In the genomic region with DNA sequence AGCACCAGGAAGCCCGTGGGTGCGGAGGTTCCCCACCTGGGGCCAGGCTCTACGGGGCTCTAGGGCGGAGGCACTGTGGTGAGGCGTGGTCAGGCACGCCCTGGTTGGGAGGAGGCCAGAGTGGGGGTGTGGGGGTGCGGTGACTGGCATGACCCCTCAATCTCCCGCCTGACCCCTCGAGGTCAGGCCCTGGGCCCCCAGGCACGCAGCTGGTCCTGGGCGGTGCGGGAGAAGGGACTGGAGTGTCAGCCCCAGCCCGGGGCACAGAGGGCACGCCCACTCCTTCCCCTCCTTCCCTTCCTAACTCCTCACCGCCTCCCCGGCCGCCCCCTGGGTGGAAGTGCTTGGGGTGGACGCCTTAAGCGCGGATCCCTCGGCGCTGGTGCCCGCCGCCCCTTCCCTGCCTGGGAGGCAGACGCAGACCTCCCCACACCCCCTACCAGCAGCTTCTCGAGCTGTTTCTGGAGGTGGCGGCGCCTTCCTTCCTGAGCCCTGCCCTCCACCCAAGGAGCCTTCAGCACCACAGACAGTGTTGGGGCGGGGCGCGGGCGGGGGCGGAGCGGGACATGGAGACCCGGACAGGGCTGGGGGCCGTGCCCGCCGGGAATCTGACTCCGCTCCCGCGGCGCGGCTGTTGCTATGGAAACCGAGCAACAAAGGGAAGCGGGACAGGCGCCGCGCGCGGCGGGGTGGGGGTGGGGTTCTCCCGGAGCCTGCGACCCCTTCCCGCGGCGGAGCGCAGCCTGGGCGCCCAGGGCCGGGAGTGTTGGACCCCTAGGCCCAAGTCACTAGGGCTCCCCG, we compare ENCODE assay signal across 8 cellular contexts. TPM values are rescaled to one million over a fixed set of nuclear protein-coding genes. Genes with fewer than 3 reads are reported as not detected.
DNase-seq lines count a peak whose midpoint lies in the region; ATAC-seq and TF ChIP-seq lines count a peak whose summit lies in the region.

No MANE protein-coding gene starts in this region.

- TF ChIP-seq CTCF in testis (IDR thresholded peaks at IDR 0.05), result no peak

- ATAC-seq in GM19035 (IDR thresholded peaks at IDR 0.05; ENCODE audit: unreplicated experiment), result no peak

- H3K27me3 Mint-ChIP-seq in activated T-helper 2 cell treated with anti-CD3 and anti-CD28 coated beads, Interferon-gamma antibody, Interleukin-2, Interleukin-4, amounts not matched to agents 10 μg/mL and 5 μg/mL and 100 μg/mL, durations not matched to agents 14 hours and 24 hours and 36 hours (ENCODE audit: low read depth), result peaks cover 21% of the 10 kb centered on the region

- H3K27ac Mint-ChIP-seq in activated T-helper 2 cell treated with anti-CD3 and anti-CD28 coated beads, Interferon-gamma antibody, Interleukin-2, Interleukin-4, amounts not matched to agents 10 μg/mL and 5 μg/mL and 100 μg/mL, durations not matched to agents 14 hours and 24 hours and 36 hours, result no peak overlapping the region

- peak overlapping the region; percentile 78 for H3K27ac ChIP-seq in HUES48 (ENCODE audit: low read depth, low read length)
- peak overlapping the region; percentile 8 to 26 for H3K27ac ChIP-seq in testis

- H3K9me3 Mint-ChIP-seq in activated T-helper 2 cell treated with anti-CD3 and anti-CD28 coated beads, Interferon-gamma antibody, Interleukin-2, Interleukin-4, amounts not matched to agents 10 μg/mL and 5 μg/mL and 100 μg/mL, durations not matched to agents 14 hours and 24 hours and 36 hours, result no peaks in the 10 kb centered on the region

- peaks cover 5% of the 10 kb centered on the region for H3K36me3 Mint-ChIP-seq in activated T-helper 2 cell treated with anti-CD3 and anti-CD28 coated beads, Interferon-gamma antibody, Interleukin-2, Interleukin-4, amounts not matched to agents 10 μg/mL and 5 μg/mL and 100 μg/mL, durations not matched to agents 14 hours and 24 hours and 36 hours (ENCODE audit: low read depth)

- WGBS in testis, 2 donors, result 6% methylated on average over 46 of the region's 60 CpGs; no CpG with 5 or more reads in 1 of the 2 donors

- peaks cover 41% of the 10 kb centered on the region for H3K27me3 ChIP-seq in HUES48 (ENCODE audit: control insufficient read depth, insufficient read depth, low read length)
- H3K27me3 ChIP-seq in testis, result peaks cover 3% of the 10 kb centered on the region

- H3K4me3 ChIP-seq in HUES48 (ENCODE audit: low read depth, low read length) (peak overlapping the region; percentile 64), testis (peak overlapping the region; percentile 55 to 57)

- DNase-seq in CD1c-positive myeloid dendritic cell (ENCODE audit: extremely low spot score) (peak; percentile 71), OCI-M2 (lab: John Stamatoyannopoulos, UW; ENCODE audit: unreplicated experiment) (peak; percentile 43), fibroblast of gingiva (ENCODE audit: low read depth) (peak; percentile 71), myocyte (ENCODE audit: low read depth) (peak; percentile 95), testis (peak; percentile 78)
- DNase-seq in activated T-helper 2 cell treated with anti-CD3 and anti-CD28 coated beads, Interferon-gamma antibody, Interleukin-2, Interleukin-4, amounts not matched to agents 10 μg/mL and 5 μg/mL and 100 μg/mL, durations not matched to agents 14 hours and 24 hours and 36 hours (ENCODE audit: low spot score), result peak; percentile 62

- H3K9ac ChIP-seq in HUES48 (ENCODE audit: low read depth, low read length), result no peak overlapping the region; the same call in 1 of the 2 replicates

- H3K4me3 Mint-ChIP-seq in activated T-helper 2 cell treated with anti-CD3 and anti-CD28 coated beads, Interferon-gamma antibody, Interleukin-2, Interleukin-4, amounts not matched to agents 10 μg/mL and 5 μg/mL and 100 μg/mL, durations not matched to agents 14 hours and 24 hours and 36 hours (ENCODE audit: low read depth), result peak overlapping the region; percentile 47

- H3K9me3 ChIP-seq in HUES48 (ENCODE audit: control insufficient read depth, insufficient read depth, low read length) (no peaks in the 10 kb centered on the region), testis (no peaks in the 10 kb centered on the region)

- intact Hi-C loops in activated T-helper 2 cell treated with anti-CD3 and anti-CD28 coated beads, Interferon-gamma antibody, Interleukin-2, Interleukin-4, amounts not matched to agents 10 μg/mL and 5 μg/mL and 100 μg/mL, durations not matched to agents 14 hours and 24 hours and 36 hours (cut with micrococcal nuclease), result loop anchor here (2.0 kb wide), 1 partner anchor 17 kb away; a partner anchor contains a TSS
- intact Hi-C loops in testis (cut with DNase I; ENCODE audit: low total_unique reads), result no loop called here

- peaks cover 10% of the 10 kb centered on the region; the same call in 1 of the 2 replicates for H3K36me3 ChIP-seq in HUES48 (ENCODE audit: control insufficient read depth, insufficient read depth, low read length)
- H3K36me3 ChIP-seq in testis (ENCODE audit: low read depth, missing control alignments), result no peaks in the 10 kb centered on the region

- H3K4me1 Mint-ChIP-seq in activated T-helper 2 cell treated with anti-CD3 and anti-CD28 coated beads, Interferon-gamma antibody, Interleukin-2, Interleukin-4, amounts not matched to agents 10 μg/mL and 5 μg/mL and 100 μg/mL, durations not matched to agents 14 hours and 24 hours and 36 hours (ENCODE audit: low read depth), result peaks cover 3% of the 10 kb centered on the region

- H3K4me1 ChIP-seq in HUES48 (ENCODE audit: control insufficient read depth, insufficient read depth, low read length), result peaks cover 11% of the 10 kb centered on the region
- peaks cover 55% of the 10 kb centered on the region for H3K4me1 ChIP-seq in testis

- no peak for TF ChIP-seq POLR2A in testis (IDR thresholded peaks at IDR 0.05)

RNA-seq across cellular contexts. Expression of a gene that starts 0.7 kb away (rescaled TPM):
- 0.16 and 0.55 TPM in 2 replicates for total RNA-seq in activated T-helper 2 cell treated with anti-CD3 and anti-CD28 coated beads, Interferon-gamma antibody, Interleukin-2, Interleukin-4, amounts not matched to agents 10 μg/mL and 5 μg/mL and 100 μg/mL, durations not matched to agents 14 hours and 24 hours and 36 hours
- 586 and 856 TPM in 2 replicates for total RNA-seq in myocyte
- 418 TPM for polyA plus RNA-seq in myocyte (2012)
- total RNA-seq in testis, result 100 to 1,000 TPM; 114 to 159 TPM
- polyA plus RNA-seq in testis (ENCODE audit: insufficient read depth, low read depth, low replicate concordance), result 121 TPM

RNA-seq across cellular contexts. Expression of a gene that starts 12.8 kb away (rescaled TPM):
- total RNA-seq in activated T-helper 2 cell treated with anti-CD3 and anti-CD28 coated beads, Interferon-gamma antibody, Interleukin-2, Interleukin-4, amounts not matched to agents 10 μg/mL and 5 μg/mL and 100 μg/mL, durations not matched to agents 14 hours and 24 hours and 36 hours, result 156 and 185 TPM in 2 replicates
- total RNA-seq in myocyte (0.99 and 2.6 TPM in 2 replicates), testis (1 to 10 TPM; 3.0 to 4.4 TPM)
- polyA plus RNA-seq in myocyte (2012), result 68.3 TPM
- 154 TPM for polyA plus RNA-seq in testis (ENCODE audit: insufficient read depth, low read depth, low replicate concordance)

RNA-seq across cellular contexts. Expression of a gene that starts 17.2 kb away (rescaled TPM):
- total RNA-seq in activated T-helper 2 cell treated with anti-CD3 and anti-CD28 coated beads, Interferon-gamma antibody, Interleukin-2, Interleukin-4, amounts not matched to agents 10 μg/mL and 5 μg/mL and 100 μg/mL, durations not matched to agents 14 hours and 24 hours and 36 hours, result 38.2 and 42.6 TPM in 2 replicates
- total RNA-seq in myocyte (9.3 and 14.4 TPM in 2 replicates), testis (10 to 100 TPM; 16.4 to 16.7 TPM)
- 12.6 TPM for polyA plus RNA-seq in myocyte (2012)
- 8.8 TPM for polyA plus RNA-seq in testis (ENCODE audit: insufficient read depth, low read depth, low replicate concordance)

RNA-seq across cellular contexts. Expression of a gene that starts 52.5 kb away (rescaled TPM):
- 8.2 and 9.6 TPM in 2 replicates for total RNA-seq in activated T-helper 2 cell treated with anti-CD3 and anti-CD28 coated beads, Interferon-gamma antibody, Interleukin-2, Interleukin-4, amounts not matched to agents 10 μg/mL and 5 μg/mL and 100 μg/mL, durations not matched to agents 14 hours and 24 hours and 36 hours
- total RNA-seq in myocyte (3.9 and 5.3 TPM in 2 replicates), testis (1 to 10 TPM; 3.7 to 4.8 TPM)
- 2.3 TPM for polyA plus RNA-seq in myocyte (2012)
- 1.4 TPM for polyA plus RNA-seq in testis (ENCODE audit: insufficient read depth, low read depth, low replicate concordance)

RNA-seq across cellular contexts. Expression of a gene that starts 54.2 kb away (rescaled TPM):
- total RNA-seq in activated T-helper 2 cell treated with anti-CD3 and anti-CD28 coated beads, Interferon-gamma antibody, Interleukin-2, Interleukin-4, amounts not matched to agents 10 μg/mL and 5 μg/mL and 100 μg/mL, durations not matched to agents 14 hours and 24 hours and 36 hours, result 170 and 172 TPM in 2 replicates
- total RNA-seq in myocyte (44.0 and 50.9 TPM in 2 replicates), testis (100 to 1,000 TPM; 118 to 120 TPM)
- 64.6 TPM for polyA plus RNA-seq in myocyte (2012)
- 135 TPM for polyA plus RNA-seq in testis (ENCODE audit: insufficient read depth, low read depth, low replicate concordance)

Comparison
In these comparisons a context has a peak if more than half of its experiments do, and no peak if none do; other contexts are left out.
1. DNase-seq: peak in every context shown above with its lines; median percentile 95 in myocyte; 78 in testis; 71 in CD1c-positive myeloid dendritic cell; 71 in fibroblast of gingiva; 62 in activated T-helper 2 cell treated with anti-CD3 and anti-CD28 coated beads, Interferon-gamma antibody, Interleukin-2, Interleukin-4, amounts not matched to agents 10 μg/mL and 5 μg/mL and 100 μg/mL, durations not matched to agents 14 hours and 24 hours and 36 hours; 43 in OCI-M2.
2. RNA of a gene that starts 0.7 kb away (total RNA-seq): 586 to 856 TPM in myocyte and 114 to 159 TPM in testis; 0.16 to 0.55 TPM in activated T-helper 2 cell treated with anti-CD3 and anti-CD28 coated beads, Interferon-gamma antibody, Interleukin-2, Interleukin-4, amounts not matched to agents 10 μg/mL and 5 μg/mL and 100 μg/mL, durations not matched to agents 14 hours and 24 hours and 36 hours; every median in the first group is over 10 times any median in the second.
3. RNA of a gene that starts 12.8 kb away (total RNA-seq): 156 to 185 TPM in activated T-helper 2 cell treated with anti-CD3 and anti-CD28 coated beads, Interferon-gamma antibody, Interleukin-2, Interleukin-4, amounts not matched to agents 10 μg/mL and 5 μg/mL and 100 μg/mL, durations not matched to agents 14 hours and 24 hours and 36 hours; 3.0 to 4.4 TPM in testis and 0.99 to 2.6 TPM in myocyte; every median in the first group is over 10 times any median in the second.